1 cellular context compared by ENCODE assay signal in genomic region chr16:23288209-23288608, GRCh38.
A peak's percentile ranks its signal among the peaks of the same experiment; 100 is the strongest.
TF ChIP-seq lines count a peak whose summit lies in the region.

No MANE protein-coding gene starts in this region.

TF ChIP-seq in GM12878, 131 proteins besides CTCF, POLR2A, EP300 and RAD21:
- no peak for TF ChIP-seq BACH1 (IDR thresholded peaks at IDR 0.05; ENCODE audit: borderline replicate concordance)
- TF ChIP-seq ATF7 (IDR thresholded peaks at IDR 0.05; ENCODE audit: low read depth): peak; percentile 68
- no peak for TF ChIP-seq HDAC6 (IDR thresholded peaks at IDR 0.05; ENCODE audit: unreplicated experiment)
- TF ChIP-seq CBX3 (IDR thresholded peaks at IDR 0.05; ENCODE audit: borderline replicate concordance, low read depth): no peak
- TF ChIP-seq PKNOX1 (IDR thresholded peaks at IDR 0.05): peak; percentile 75
- no peak for TF ChIP-seq ZSCAN29 (IDR thresholded peaks at IDR 0.05)
- peak; percentile 73 for TF ChIP-seq MEF2B (IDR thresholded peaks at IDR 0.05; ENCODE audit: partially characterized antibody, poor library complexity, severe bottlenecking)
- peak in 1 of 2 experiments; percentile 7; a peak in 1 of 4 replicates for TF ChIP-seq BHLHE40 (IDR thresholded peaks at IDR 0.05; ENCODE audit: borderline replicate concordance in 1 of 2, low read depth in 2 of 2, low read length in 1 of 2)
- no peak for TF ChIP-seq RFX5 (IDR thresholded peaks at IDR 0.05; ENCODE audit: low read depth, low read length)
- 0 out of 2 replicates have a peak, but pooled peaks have one; percentile 14 for TF ChIP-seq IKZF1 (conservative IDR thresholded peaks at IDR 0.05)
- no peak for TF ChIP-seq BRCA1 (IDR thresholded peaks at IDR 0.05; ENCODE audit: low read depth, low read length)
- no peak for TF ChIP-seq CEBPZ (IDR thresholded peaks at IDR 0.05; ENCODE audit: low read depth, low read length)
- TF ChIP-seq MTA2 (IDR thresholded peaks at IDR 0.05; ENCODE audit: low read depth): peak; percentile 83
- 0 out of 2 replicates have a peak, but pooled peaks have one; percentile 34 for TF ChIP-seq DPF2 (IDR thresholded peaks at IDR 0.05)
- TF ChIP-seq BCL11A (IDR thresholded peaks at IDR 0.05; ENCODE audit: low read depth, low read length): no peak
- no peak for TF ChIP-seq ZNF687 (IDR thresholded peaks at IDR 0.05)
- TF ChIP-seq NR2C1 (IDR thresholded peaks at IDR 0.05): no peak
